In genomic region chr1:30106125-30106524, GRCh38 we compare ENCODE assay signal across 8 cellular contexts.
DNase-seq lines count a peak whose midpoint lies in the region; ATAC-seq, FAIRE-seq and TF ChIP-seq lines count a peak whose summit lies in the region.

No MANE protein-coding gene starts in this region.

- POLR2A ChIA-PET in T-cell (lab: Charles Lee): no interaction called here

- no peak for TF ChIP-seq POLR2A in uterus (IDR thresholded peaks at IDR 0.05)

- peaks cover 27 to 32% of the 10 kb centered on the region in 2 donors for H3K27me3 Mint-ChIP-seq in T-cell

- TF ChIP-seq CTCF in uterus (IDR thresholded peaks at IDR 0.05): peak in 2 of 4 experiments; percentile 36 to 38

- DNase-seq in Right ventricle myocardium inferior (ENCODE audit: missing footprints) (no peak), cardiac septum (ENCODE audit: low spot score) (no peak), SK-MEL-5 (ENCODE audit: low read depth, low spot score) (peak; percentile 57), left cardiac atrium (peak; percentile 39), uterus (peak; percentile 25 to 34), T-cell (no peak), RCC 7860 (ENCODE audit: low spot score) (no peak)

- ATAC-seq in Right ventricle myocardium inferior (peak; percentile 30), left cardiac atrium (peak in 1 of 2 donors; percentile 48), GM21717 (IDR thresholded peaks at IDR 0.05; ENCODE audit: unreplicated experiment) (no peak), T-cell (replicated peaks in 1 of 4) (no peak)

- no peak overlapping the region for H3K4me3 ChIP-seq in uterus

- H3K4me1 Mint-ChIP-seq in T-cell: no peaks in the 10 kb centered on the region

- in situ Hi-C loops in SK-MEL-5 (cut with HindIII; ENCODE audit: low pct_unique_long_range_greater_than_20kb, low sequenced_read_pairs): no loop called here

- no peaks in the 10 kb centered on the region for H3K27me3 ChIP-seq in uterus

- no peaks in the 10 kb centered on the region for H3K9me3 Mint-ChIP-seq in T-cell

- H3K36me3 ChIP-seq in uterus: no peaks in the 10 kb centered on the region

- H3K4me3 Mint-ChIP-seq in T-cell: no peak overlapping the region

- intact Hi-C loops in Right ventricle myocardium inferior (cut with DNase I): no loop called here
- intact Hi-C loops in cardiac septum (cut with DNase I): loop anchor here (5.0 kb wide), 1 partner anchor 314 kb away; no protein-coding TSS in a partner anchor
- intact Hi-C loops in left cardiac atrium (cut with DNase I): no loop called here
- intact Hi-C loops in uterus (cut with DNase I; ENCODE audit: low total_unique reads): no loop called here

- H3K27ac ChIP-seq in uterus: no peak overlapping the region

- no peak overlapping the region for H3K27ac Mint-ChIP-seq in T-cell

- H3K36me3 Mint-ChIP-seq in T-cell: no peaks in the 10 kb centered on the region

- CTCF ChIA-PET in T-cell (lab: Charles Lee): no interaction called here

- no peaks in the 10 kb centered on the region for H3K4me1 ChIP-seq in uterus

- no peak for FAIRE-seq in RCC 7860 (lab: Jason Lieb, UNC)

- no peaks in the 10 kb centered on the region for H3K9me3 ChIP-seq in uterus

Comparison
In these comparisons a context has a peak if more than half of its experiments do, and no peak if none do; other contexts are left out.
1. DNase-seq: peak in SK-MEL-5 (single experiment), left cardiac atrium (single experiment) and uterus (2 of 2); none in Right ventricle myocardium inferior (single experiment), cardiac septum (single experiment), T-cell (0 of 34) and RCC 7860 (single experiment).